Comparison of ENCODE assay signal across 28 cellular contexts in the genomic region with DNA sequence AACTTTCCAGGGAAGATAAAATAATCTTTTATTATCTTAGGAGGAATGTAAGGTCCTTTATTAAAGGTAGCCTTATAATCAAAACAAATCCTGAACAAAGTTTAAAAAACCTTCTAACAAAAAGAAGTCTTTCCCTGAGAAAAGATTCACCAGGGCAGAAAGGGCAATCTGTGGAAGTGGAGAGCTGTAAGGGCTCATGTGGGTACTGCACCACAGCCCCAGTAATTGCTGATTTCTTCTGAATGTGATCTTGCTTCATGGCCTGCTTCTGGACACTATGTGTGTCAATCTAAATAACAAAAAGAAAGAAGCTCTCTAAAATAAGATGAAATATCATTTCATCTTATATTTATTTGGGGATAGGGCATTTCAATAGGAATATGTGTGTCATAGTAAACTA.
DNase-seq lines count a peak whose midpoint lies in the region.
"Had no signal": no experiment of that assay in that cellular context is flagged by ENCODE, and none has a peak within 500 bp of the region (broad histone marks: within the 10 kb centered on the region; RNA-seq: fewer than 3 reads in every experiment).

No MANE protein-coding gene starts in this region.

- no peaks in the 10 kb centered on the region for H3K36me3 Mint-ChIP-seq in activated naive CD4-positive, alpha-beta T cell treated with anti-CD3 and anti-CD28 coated beads, Interleukin-2, amount 10 ng/mL, durations not matched to agents 7 days and 5 days
- H3K36me3 Mint-ChIP-seq: activated naive CD8-positive, alpha-beta T cell had no signal

- peak overlapping the region; percentile 23 to 40 for H3K4me3 ChIP-seq in muscle layer of duodenum (ENCODE audit: low read depth in 1 of 2, low read length in 2 of 2)
- H3K4me3 ChIP-seq: ascending aorta, cardiac muscle cell, coronary artery, prostate gland, SK-N-MC, testis had no signal

- H3K36me3 ChIP-seq in KOPT-K1 (ENCODE audit: insufficient read depth, low read length) (no peaks in the 10 kb centered on the region), muscle layer of duodenum (ENCODE audit: control insufficient read depth in 1 of 2, insufficient read depth in 2 of 2, low read length in 2 of 2) (no peaks in the 10 kb centered on the region)
- H3K36me3 ChIP-seq: ascending aorta, cardiac muscle cell, prostate gland had no signal

- H3K4me1 ChIP-seq in muscle layer of duodenum (ENCODE audit: control insufficient read depth in 1 of 2, insufficient read depth in 2 of 2, low read length in 2 of 2) = peaks cover 0 to 3% of the 10 kb centered on the region in 2 donors
- H3K4me1 ChIP-seq: ascending aorta, Caco-2, prostate gland, testis had no signal

- peaks cover 12% of the 10 kb centered on the region for H3K9me3 Mint-ChIP-seq in activated naive CD4-positive, alpha-beta T cell treated with anti-CD3 and anti-CD28 coated beads, Interleukin-2, amount 10 ng/mL, durations not matched to agents 7 days and 5 days

- DNase-seq in ELR (ENCODE audit: low read depth) = peak; percentile 18
- DNase-seq in RPMI8226 = peak; percentile 10
- no peak for DNase-seq in islet precursor cell
- DNase-seq in activated naive CD4-positive, alpha-beta T cell treated with anti-CD3 and anti-CD28 coated beads, Interleukin-2, amount 10 ng/mL, durations not matched to agents 7 days and 5 days = no peak
- DNase-seq in NAMALWA (ENCODE audit: low spot score) = no peak
- DNase-seq in NCI-H82 treated with DMSO at 0.1 percent for 48 hours (lab: John Stamatoyannopoulos, UW; ENCODE audit: unreplicated experiment) = no peak
- DNase-seq: activated CD8-positive, alpha-beta T cell treated with anti-CD3 and anti-CD28 coated beads, Interleukin-2, amount 10 ng/mL, durations not matched to agents 7 days and 5 days; C1 segment of cervical spinal cord; Caco-2; effector memory CD4-positive, alpha-beta T cell; foreskin fibroblast; GF-D8; head of caudate nucleus; NCI-H1436; NCI-H510A; stimulated activated CD4-positive, alpha-beta T cell treated with anti-CD3 and anti-CD28 coated beads, Interleukin-15, amount 100 ng/mL, for 24 hours; stimulated activated naive CD4-positive, alpha-beta T cell; T-helper 2 cell; testis had no signal

- H3K4me1 Mint-ChIP-seq in activated naive CD4-positive, alpha-beta T cell treated with anti-CD3 and anti-CD28 coated beads, Interleukin-2, amount 10 ng/mL, durations not matched to agents 7 days and 5 days = no peaks in the 10 kb centered on the region

- H3K27me3 ChIP-seq in muscle layer of duodenum (ENCODE audit: low read depth, low read length) = no peaks in the 10 kb centered on the region
- H3K27me3 ChIP-seq: ascending aorta, cardiac muscle cell, testis had no signal

- CTCF ChIA-PET in activated naive CD4-positive, alpha-beta T cell treated with anti-CD3 and anti-CD28 coated beads, Interleukin-2, amount 10 ng/mL, durations not matched to agents 7 days and 5 days (lab: Charles Lee) = no interaction called here

- H3K27ac Mint-ChIP-seq in activated naive CD4-positive, alpha-beta T cell treated with anti-CD3 and anti-CD28 coated beads, Interleukin-2, amount 10 ng/mL, durations not matched to agents 7 days and 5 days = no peak overlapping the region
- H3K27ac Mint-ChIP-seq: activated CD8-positive, alpha-beta T cell treated with anti-CD3 and anti-CD28 coated beads, Interleukin-2, amount 10 ng/mL, durations not matched to agents 7 days and 5 days; activated naive CD8-positive, alpha-beta T cell had no signal

- H3K27ac ChIP-seq in KOPT-K1 (ENCODE audit: low read depth, low read length, poor library complexity, severe bottlenecking) (peak overlapping the region; percentile 56), muscle layer of duodenum (ENCODE audit: low read length) (no peak overlapping the region)
- H3K27ac ChIP-seq: ascending aorta, cardiac muscle cell, coronary artery, prostate gland, SK-N-MC, testis had no signal

- H3K4me3 Mint-ChIP-seq in activated naive CD4-positive, alpha-beta T cell treated with anti-CD3 and anti-CD28 coated beads, Interleukin-2, amount 10 ng/mL, durations not matched to agents 7 days and 5 days = no peak overlapping the region
- H3K4me3 Mint-ChIP-seq: activated CD8-positive, alpha-beta T cell treated with anti-CD3 and anti-CD28 coated beads, Interleukin-2, amount 10 ng/mL, durations not matched to agents 7 days and 5 days; activated naive CD8-positive, alpha-beta T cell; neural crest cell had no signal

- H3K27me3 Mint-ChIP-seq in activated naive CD4-positive, alpha-beta T cell treated with anti-CD3 and anti-CD28 coated beads, Interleukin-2, amount 10 ng/mL, durations not matched to agents 7 days and 5 days = no peaks in the 10 kb centered on the region
- H3K27me3 Mint-ChIP-seq: activated naive CD8-positive, alpha-beta T cell had no signal

- H3K9me3 ChIP-seq in KOPT-K1 (ENCODE audit: insufficient read depth, low read length, poor library complexity, severe bottlenecking) = peaks cover 7% of the 10 kb centered on the region
- H3K9me3 ChIP-seq in muscle layer of duodenum (ENCODE audit: control insufficient read depth in 1 of 2, low read length in 2 of 2) = peaks cover 0 to 10% of the 10 kb centered on the region in 2 donors
- H3K9me3 ChIP-seq: Caco-2, prostate gland, testis had no signal

Comparison
In these comparisons a context has a peak if more than half of its experiments do, and no peak if none do; other contexts are left out.
1. DNase-seq: peak in ELR (single experiment) and RPMI8226 (single experiment); none in islet precursor cell (single experiment), activated naive CD4-positive, alpha-beta T cell treated with anti-CD3 and anti-CD28 coated beads, Interleukin-2, amount 10 ng/mL, durations not matched to agents 7 days and 5 days (single experiment), NAMALWA (single experiment) and NCI-H82 treated with DMSO at 0.1 percent for 48 hours (single experiment).